In the genomic region with DNA sequence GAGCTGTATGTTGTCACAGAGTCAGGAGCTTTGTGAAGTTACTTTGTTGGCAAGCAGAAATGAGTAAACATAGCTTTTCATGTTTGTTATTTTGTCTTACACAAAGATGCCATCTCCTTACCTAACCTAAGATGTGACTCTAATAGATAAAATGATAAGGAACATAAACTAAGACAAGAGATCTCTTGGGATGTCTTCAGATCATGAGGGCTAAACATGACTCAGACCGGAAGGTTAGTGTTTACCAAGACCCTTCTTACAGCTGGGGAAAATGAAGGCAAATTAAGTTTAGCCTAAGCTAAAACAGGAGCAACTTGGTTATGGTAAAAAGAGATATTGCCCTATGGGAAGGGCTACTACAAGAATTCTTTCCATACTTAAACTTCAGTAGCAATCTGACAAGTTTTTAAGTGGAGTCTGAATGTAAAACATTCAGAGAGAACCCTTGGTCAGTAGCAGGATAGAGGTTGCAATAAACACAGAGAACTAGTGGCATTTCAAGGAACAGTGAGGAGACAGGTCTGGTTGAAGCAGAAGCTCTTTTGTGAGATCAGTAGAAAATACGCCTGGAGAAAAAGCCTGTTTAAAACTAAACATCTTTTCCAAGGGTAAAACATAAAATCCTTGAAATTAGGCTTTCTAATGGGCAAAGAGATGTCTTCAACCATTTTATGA, we compare ENCODE assay signal across 8 cellular contexts. TPM values are rescaled to one million over a fixed set of nuclear protein-coding genes. Genes with fewer than 3 reads are reported as not detected.
DNase-seq lines count a peak whose midpoint lies in the region; ATAC-seq and TF ChIP-seq lines count a peak whose summit lies in the region.

No MANE protein-coding gene starts in this region.

- no peaks in the 10 kb centered on the region for H3K9me3 Mint-ChIP-seq in activated CD4-positive, alpha-beta memory T cell treated with anti-CD3 and anti-CD28 coated beads, Interleukin-2, amount 10 ng/mL, durations not matched to agents 7 days and 5 days
- H3K9me3 Mint-ChIP-seq in nephron: peaks cover 3% of the 10 kb centered on the region

- peak overlapping the region; percentile 68 for H3K27ac Mint-ChIP-seq in activated CD4-positive, alpha-beta memory T cell treated with anti-CD3 and anti-CD28 coated beads, Interleukin-2, amount 10 ng/mL, durations not matched to agents 7 days and 5 days
- peak overlapping the region in 2 of 3 experiments; percentile 11 to 25 for H3K27ac Mint-ChIP-seq in nephron

- intact Hi-C loops in uterus (cut with DNase I; ENCODE audit: low total_unique reads): no loop called here

- TF ChIP-seq CTCF in nephron (IDR thresholded peaks at IDR 0.05; ENCODE audit: unreplicated experiment in 3 of 3) (no peak), uterus (IDR thresholded peaks at IDR 0.05) (no peak)

- no peaks in the 10 kb centered on the region for H3K9me3 ChIP-seq in uterus

- H3K4me1 ChIP-seq in uterus: no peaks in the 10 kb centered on the region

- no peaks in the 10 kb centered on the region for H3K27me3 ChIP-seq in uterus

- no peaks in the 10 kb centered on the region for H3K36me3 Mint-ChIP-seq in activated CD4-positive, alpha-beta memory T cell treated with anti-CD3 and anti-CD28 coated beads, Interleukin-2, amount 10 ng/mL, durations not matched to agents 7 days and 5 days (ENCODE audit: low read depth)
- no peaks in the 10 kb centered on the region for H3K36me3 Mint-ChIP-seq in nephron (ENCODE audit: low read depth)

- H3K36me3 ChIP-seq in uterus: no peaks in the 10 kb centered on the region

- POLR2A ChIA-PET in activated CD4-positive, alpha-beta memory T cell treated with anti-CD3 and anti-CD28 coated beads, Interleukin-2, amount 10 ng/mL, durations not matched to agents 7 days and 5 days (lab: Charles Lee): interaction anchor here (0.8 to 1.5 kb wide), 5 partner anchors 10 to 187 kb away, joined by 3 to 5 read pairs (median 3); no protein-coding TSS in a partner anchor

- peak overlapping the region; percentile 3 for H3K4me3 Mint-ChIP-seq in activated CD4-positive, alpha-beta memory T cell treated with anti-CD3 and anti-CD28 coated beads, Interleukin-2, amount 10 ng/mL, durations not matched to agents 7 days and 5 days
- H3K4me3 Mint-ChIP-seq in nephron: no peak overlapping the region

- H3K27me3 Mint-ChIP-seq in activated CD4-positive, alpha-beta memory T cell treated with anti-CD3 and anti-CD28 coated beads, Interleukin-2, amount 10 ng/mL, durations not matched to agents 7 days and 5 days: no peaks in the 10 kb centered on the region
- no peaks in the 10 kb centered on the region for H3K27me3 Mint-ChIP-seq in nephron (ENCODE audit: low read depth)

- CTCF ChIA-PET in activated CD4-positive, alpha-beta memory T cell treated with anti-CD3 and anti-CD28 coated beads, Interleukin-2, amount 10 ng/mL, durations not matched to agents 7 days and 5 days (lab: Charles Lee): interaction anchor here (1.4 kb wide), 1 partner anchor 11 kb away, joined by 3 read pairs; no protein-coding TSS in a partner anchor

- H3K4me1 Mint-ChIP-seq in activated CD4-positive, alpha-beta memory T cell treated with anti-CD3 and anti-CD28 coated beads, Interleukin-2, amount 10 ng/mL, durations not matched to agents 7 days and 5 days: peaks cover 26% of the 10 kb centered on the region
- H3K4me1 Mint-ChIP-seq in nephron: peaks cover 8% of the 10 kb centered on the region

- H3K4me3 ChIP-seq in uterus: no peak overlapping the region

- H3K27ac ChIP-seq in uterus: no peak overlapping the region

- no peak for TF ChIP-seq POLR2A in uterus (IDR thresholded peaks at IDR 0.05)

- ATAC-seq in GM18858 (IDR thresholded peaks at IDR 0.05; ENCODE audit: unreplicated experiment) (peak; percentile 18), HG02938 (IDR thresholded peaks at IDR 0.05; ENCODE audit: unreplicated experiment) (peak; percentile 39), GM21381 (IDR thresholded peaks at IDR 0.05; ENCODE audit: unreplicated experiment) (no peak)

- DNase-seq in activated CD4-positive, alpha-beta memory T cell treated with anti-CD3 and anti-CD28 coated beads, Interleukin-2, amount 10 ng/mL, durations not matched to agents 7 days and 5 days: no peak
- DNase-seq in iPS-NIHi11 (ENCODE audit: low spot score): no peak
- DNase-seq in DMS114 treated with DMSO at 0.1 percent for 48 hours (lab: John Stamatoyannopoulos, UW; ENCODE audit: unreplicated experiment): no peak
- no peak for DNase-seq in uterus

RNA-seq across cellular contexts. Expression of a gene that starts 29.9 kb away (rescaled TPM):
- 10 to 100 TPM; 27.9 to 35.1 TPM for total RNA-seq in activated CD4-positive, alpha-beta memory T cell treated with anti-CD3 and anti-CD28 coated beads, Interleukin-2, amount 10 ng/mL, durations not matched to agents 7 days and 5 days
- total RNA-seq in uterus: 10 to 100 TPM; 47.1 to 75.0 (median 59.8) TPM
